ENCODE assay signal across 36 cellular contexts in genomic region chr16:31323959-31324629, GRCh38. TPM values are rescaled to one million over a fixed set of nuclear protein-coding genes. Genes with fewer than 3 reads are reported as not detected.
"Had no signal": no experiment of that assay in that cellular context is flagged by ENCODE, and none has a peak within 500 bp of the region (broad histone marks: within the 10 kb centered on the region; RNA-seq: fewer than 3 reads in every experiment).

No MANE protein-coding gene starts in this region.

- H3K27ac ChIP-seq: brain microvascular endothelial cell, esophagus muscularis mucosa, foreskin keratinocyte, gastrocnemius medialis, WERI-Rb-1 had no signal

- H3K4me1 Mint-ChIP-seq: activated B cell treated with CpG ODN at 0.5 μM for 24 hours; activated naive CD4-positive, alpha-beta T cell treated with anti-CD3 and anti-CD28 coated beads, Interleukin-2, amount 50 U/mL, for 24 hours had no signal

- H3K4me1 ChIP-seq: esophagus muscularis mucosa, foreskin keratinocyte, gastrocnemius medialis had no signal

- H3K27ac Mint-ChIP-seq: activated B cell treated with CpG ODN at 0.5 μM for 24 hours; activated CD8-positive, alpha-beta T cell treated with anti-CD3 and anti-CD28 coated beads for 36 hours; activated naive CD4-positive, alpha-beta T cell treated with anti-CD3 and anti-CD28 coated beads for 36 hours; activated naive CD4-positive, alpha-beta T cell treated with anti-CD3 and anti-CD28 coated beads, Interleukin-2, amount 50 U/mL, for 24 hours; activated naive CD8-positive, alpha-beta T cell treated with anti-CD3 and anti-CD28 coated beads for 36 hours; activated T-helper 1 cell treated with anti-CD3 and anti-CD28 coated beads, Interleukin-12 subunit alpha, Interleukin-12 subunit beta, Interleukin-2, Interleukin-4 antibody, amounts not matched to agents 30 ng/mL and 10 ng/mL and 1 ng/mL, durations not matched to agents 14 hours and 24 hours and 36 hours; activated T-helper 2 cell treated with anti-CD3 and anti-CD28 coated beads, Interferon-gamma antibody, Interleukin-2, Interleukin-4, amounts not matched to agents 10 μg/mL and 5 μg/mL and 100 μg/mL, durations not matched to agents 14 hours and 24 hours and 36 hours; effector memory CD8-positive, alpha-beta T cell; T-helper 17 cell; T-helper 2 cell treated with Interferon-gamma antibody and Interleukin-4, amounts not matched to agents 5 μg/mL and 100 μg/mL, for 36 hours had no signal

- H3K27me3 ChIP-seq: brain microvascular endothelial cell had no signal

- H3K4me3 Mint-ChIP-seq: activated B cell treated with CpG ODN at 0.5 μM for 24 hours; activated CD8-positive, alpha-beta T cell treated with anti-CD3 and anti-CD28 coated beads for 36 hours; activated naive CD4-positive, alpha-beta T cell treated with anti-CD3 and anti-CD28 coated beads for 36 hours; activated naive CD4-positive, alpha-beta T cell treated with anti-CD3 and anti-CD28 coated beads, Interleukin-2, amount 50 U/mL, for 24 hours; activated naive CD8-positive, alpha-beta T cell treated with anti-CD3 and anti-CD28 coated beads for 36 hours; activated T-helper 1 cell treated with anti-CD3 and anti-CD28 coated beads, Interleukin-12 subunit alpha, Interleukin-12 subunit beta, Interleukin-2, Interleukin-4 antibody, amounts not matched to agents 30 ng/mL and 10 ng/mL and 1 ng/mL, durations not matched to agents 14 hours and 24 hours and 36 hours; effector memory CD8-positive, alpha-beta T cell; T-helper 17 cell; T-helper 2 cell treated with Interferon-gamma antibody and Interleukin-4, amounts not matched to agents 5 μg/mL and 100 μg/mL, for 36 hours had no signal

- FAIRE-seq: astrocyte, bronchial epithelial cell, colon had no signal

- H3K27me3 Mint-ChIP-seq: activated B cell treated with CpG ODN at 0.5 μM for 24 hours; activated CD8-positive, alpha-beta T cell treated with anti-CD3 and anti-CD28 coated beads for 36 hours; activated naive CD8-positive, alpha-beta T cell treated with anti-CD3 and anti-CD28 coated beads for 36 hours; T-helper 17 cell had no signal

- H3K4me3 ChIP-seq: esophagus muscularis mucosa, gastrocnemius medialis had no signal

- H3K36me3 ChIP-seq: brain microvascular endothelial cell, esophagus muscularis mucosa, gastrocnemius medialis, WERI-Rb-1 had no signal

- DNase-seq: activated B cell treated with CpG ODN at 0.5 μM for 24 hours; activated CD4-positive, alpha-beta T cell treated with anti-CD3 and anti-CD28 coated beads for 48 hours; activated CD4-positive, alpha-beta T cell treated with anti-CD3 and anti-CD28 coated beads, Interleukin-2, amount 50 U/mL, for 1 hour; activated CD4-positive, alpha-beta T cell treated with anti-CD3 and anti-CD28 coated beads, Interleukin-2, amount 50 U/mL, for 48 hours; activated CD8-positive, alpha-beta memory T cell treated with anti-CD3 and anti-CD28 coated beads for 24 hours; activated CD8-positive, alpha-beta memory T cell treated with anti-CD3 and anti-CD28 coated beads, Interleukin-2, amount 50 U/mL, for 4 hours; activated CD8-positive, alpha-beta T cell treated with anti-CD3 and anti-CD28 coated beads for 36 hours; activated effector memory CD4-positive, alpha-beta T cell treated with anti-CD3 and anti-CD28 coated beads, Interleukin-2, amount 50 U/mL, for 16 hours; activated naive CD4-positive, alpha-beta T cell treated with anti-CD3 and anti-CD28 coated beads for 36 hours; activated naive CD8-positive, alpha-beta T cell treated with anti-CD3 and anti-CD28 coated beads for 36 hours; activated T-cell treated with anti-CD3 and anti-CD28 coated beads, Interleukin-2, amount 50 U/mL, for 1 hour; activated T-cell treated with anti-CD3 and anti-CD28 coated beads, Interleukin-2, amount 50 U/mL, for 48 hours; amniotic stem cell; anterior cingulate cortex; brain microvascular endothelial cell; cortex of kidney; dermis blood vessel endothelial cell; effector CD4-positive, alpha-beta T cell; effector memory CD8-positive, alpha-beta T cell; erythroblast; foreskin keratinocyte; gastrocnemius medialis; T-helper 1 cell; T-helper 17 cell; T1000; WERI-Rb-1 had no signal

- ATAC-seq: activated CD4-positive, CD25-positive, alpha-beta regulatory T cell treated with anti-CD3 and anti-CD28 coated beads, Interleukin-2, amount 50 U/mL, for 24 hours; activated CD8-positive, alpha-beta T cell treated with anti-CD3 and anti-CD28 coated beads for 36 hours; effector memory CD8-positive, alpha-beta T cell; foreskin keratinocyte; gastrocnemius medialis; T-helper 17 cell had no signal

RNA-seq across cellular contexts. Expression of gene ITGAX, which starts 30.9 kb away (rescaled TPM):
- total RNA-seq: bronchial epithelial cell, chondrocyte, foreskin keratinocyte had no signal
- polyA plus RNA-seq: foreskin keratinocyte had no signal
